ENCODE assay signal across 8 cellular contexts in genomic region chr3:197959891-197960693, GRCh38. TPM values are rescaled to one million over a fixed set of nuclear protein-coding genes. Genes with fewer than 3 reads are reported as not detected.
DNase-seq lines count a peak whose midpoint lies in the region; ATAC-seq and TF ChIP-seq lines count a peak whose summit lies in the region.

Gene LMLN, plus strand, starts transcription at chr3:197960217. Its CDS starts 29 bp downstream, at chr3:197960246.

- peaks cover 25% of the 10 kb centered on the region for H3K36me3 Mint-ChIP-seq in nephron (ENCODE audit: low read depth)

- H3K27ac ChIP-seq in RWPE2 (ENCODE audit: poor library complexity, severe bottlenecking): peak within 1 kb of the TSS; percentile 64

- H3K27me3 ChIP-seq in H7 (ENCODE audit: control insufficient read depth, insufficient read depth, low read length) (peaks cover 3% of the 10 kb centered on the region; the same call in 1 of the 2 replicates), Loucy (ENCODE audit: insufficient read depth, low read length, poor library complexity, severe bottlenecking) (no peaks in the 10 kb centered on the region), RWPE2 (ENCODE audit: insufficient read depth, poor library complexity, severe bottlenecking) (no peaks in the 10 kb centered on the region)

- H3K27me3 Mint-ChIP-seq in nephron (ENCODE audit: low read depth): no peaks in the 10 kb centered on the region

- peak within 1 kb of the TSS; percentile 69 for H3K9ac ChIP-seq in Loucy (ENCODE audit: low read depth, low read length, poor library complexity, severe bottlenecking)

- peaks cover 6% of the 10 kb centered on the region; the same call in 1 of the 2 replicates for H3K79me2 ChIP-seq in Loucy (ENCODE audit: insufficient read depth, low read length)

- H3K4me2 ChIP-seq in Loucy (ENCODE audit: low read depth, low read length, poor library complexity, severe bottlenecking): peak within 1 kb of the TSS; percentile 86

- H3K9me3 Mint-ChIP-seq in nephron: no peaks in the 10 kb centered on the region

- peak within 1 kb of the TSS; percentile 92 for H2AFZ ChIP-seq in Loucy (ENCODE audit: low read length)

- no peaks in the 10 kb centered on the region for H3K9me2 ChIP-seq in Loucy (replicated peaks; ENCODE audit: low read depth, low read length)

- peak within 1 kb of the TSS; percentile 82 to 87 (median 86) for H3K27ac Mint-ChIP-seq in nephron

- H3K4me1 ChIP-seq in Loucy (ENCODE audit: insufficient read depth, low read length, poor library complexity, severe bottlenecking) (peaks cover 35% of the 10 kb centered on the region), RWPE2 (ENCODE audit: insufficient read depth, poor library complexity, severe bottlenecking) (peaks cover 23% of the 10 kb centered on the region)

- peaks cover 38% of the 10 kb centered on the region for H3K4me1 Mint-ChIP-seq in nephron

- 0 out of 2 replicates have a peak, but pooled peaks cover 7% of the 10 kb centered on the region for H3F3A ChIP-seq in Loucy (ENCODE audit: low read depth)

- H3K9me3 ChIP-seq in Loucy (ENCODE audit: insufficient read depth, low read depth, low read length) (no peaks in the 10 kb centered on the region), RWPE2 (ENCODE audit: severe bottlenecking) (no peaks in the 10 kb centered on the region)

- peak within 1 kb of the TSS; percentile 91 to 93 (median 92) for H3K4me3 Mint-ChIP-seq in nephron

- peak; percentile 97 for DNase-seq in ELR (ENCODE audit: low read depth)
- DNase-seq in H7: peak; percentile 96
- DNase-seq in RWPE2 (ENCODE audit: low spot score): peak; percentile 94
- peak; percentile 93 for DNase-seq in activated effector memory CD4-positive, alpha-beta T cell treated with Interleukin-2 at 50 U/mL for 16 hours
- peak; percentile 97 for DNase-seq in fibroblast of pulmonary artery (ENCODE audit: low read depth)
- peak; percentile 96 for DNase-seq in stimulated activated naive CD8-positive, alpha-beta T cell treated with anti-CD3 and anti-CD28 coated beads, Interleukin-15, Interleukin-2, amounts not matched to agents 100 U/mL and 50 U/mL, for 24 hours

- H4K20me1 ChIP-seq in Loucy (ENCODE audit: insufficient read depth, low read length, poor library complexity, severe bottlenecking): peaks cover 6% of the 10 kb centered on the region

- peak; percentile 82 for ATAC-seq in RWPE2 (ENCODE audit: low read depth)
- peak; percentile 94 for ATAC-seq in stimulated activated naive CD8-positive, alpha-beta T cell treated with anti-CD3 and anti-CD28 coated beads, Interleukin-15, Interleukin-2, amounts not matched to agents 100 U/mL and 50 U/mL, for 24 hours

- no peak for TF ChIP-seq CTCF in Loucy (conservative IDR thresholded peaks at IDR 0.05; ENCODE audit: low read length)
- no peak for TF ChIP-seq CTCF in RWPE2 (IDR thresholded peaks at IDR 0.05; ENCODE audit: poor library complexity, severe bottlenecking)
- no peak for TF ChIP-seq CTCF in fibroblast of pulmonary artery (IDR thresholded peaks at IDR 0.05; ENCODE audit: low read length, missing control alignments)
- no peak for TF ChIP-seq CTCF in nephron (IDR thresholded peaks at IDR 0.05; ENCODE audit: unreplicated experiment in 3 of 3)

- H3K4me3 ChIP-seq in H7 (ENCODE audit: insufficient read depth, low read depth, low read length) (peak within 1 kb of the TSS; percentile 80), Loucy (ENCODE audit: low read length, poor library complexity, severe bottlenecking) (peak within 1 kb of the TSS; percentile 86), RWPE2 (ENCODE audit: severe bottlenecking) (peak within 1 kb of the TSS; percentile 50), fibroblast of pulmonary artery (replicated peaks; ENCODE audit: low read depth, low read length) (peak within 1 kb of the TSS; percentile 89)

- peaks cover 6% of the 10 kb centered on the region for H3K36me3 ChIP-seq in H7 (replicated peaks; ENCODE audit: control insufficient read depth, insufficient read depth, low read length)
- peaks cover 18% of the 10 kb centered on the region; the same call in 1 of the 2 replicates for H3K36me3 ChIP-seq in Loucy (ENCODE audit: insufficient read depth, low read length)
- peaks cover 12% of the 10 kb centered on the region for H3K36me3 ChIP-seq in RWPE2 (ENCODE audit: low read depth)

RNA-seq across cellular contexts. Expression of gene LMLN, which starts in this region (rescaled TPM):
- total RNA-seq in H7 (2014; rRNA removed; shearing (Covaris generic)): 2.1 and 3.7 TPM in 2 replicates

Comparison
In these comparisons a context has a peak if more than half of its experiments do, and no peak if none do; other contexts are left out.
1. Peak in every context shown above with its lines: DNase-seq, ATAC-seq, H3K4me3 ChIP-seq and H3K27ac ChIP-seq.